32 cellular contexts compared by ENCODE assay signal in the genomic region with DNA sequence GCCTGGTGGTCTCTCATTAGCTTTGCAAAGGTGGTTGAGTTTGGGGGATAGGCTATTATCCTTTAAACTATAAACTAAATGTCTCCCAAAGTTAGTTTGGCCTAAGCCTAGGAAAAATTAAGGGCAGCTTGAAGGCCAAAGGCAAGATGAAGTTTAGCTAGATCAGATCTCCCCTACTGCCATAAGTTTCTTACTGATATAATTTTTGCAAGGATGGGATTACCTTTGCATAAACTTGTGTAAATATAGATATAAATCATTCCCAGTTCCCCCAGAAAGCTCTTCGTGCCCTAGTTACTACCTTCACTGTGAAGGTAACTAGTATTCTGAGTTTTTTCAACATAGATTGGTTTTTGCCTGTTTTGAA. TPM values are rescaled to one million over a fixed set of nuclear protein-coding genes. Genes with fewer than 3 reads are reported as not detected.
"Had no signal": no experiment of that assay in that cellular context is flagged by ENCODE, and none has a peak within 500 bp of the region (broad histone marks: within the 10 kb centered on the region; RNA-seq: fewer than 3 reads in every experiment).

No MANE protein-coding gene starts in this region.

- H3K27me3 ChIP-seq: stomach, suprapubic skin, testis, thyroid gland, tibial artery, tibial nerve, transverse colon, upper lobe of left lung, upper lobe of right lung, uterus, vagina had no signal

- H3K36me3 Mint-ChIP-seq: stimulated activated memory B cell treated with anti-CD40 and anti-IgM and Interleukin-4, amounts not matched to agents 10 μg/mL and 1 μg/mL and 100 μg/mL, for 72 hours; stimulated activated naive B cell treated with anti-CD40 and anti-IgM and Interleukin-4, amounts not matched to agents 10 μg/mL and 1 μg/mL and 100 μg/mL, for 72 hours; type B pancreatic cell had no signal

- FAIRE-seq: urothelium cell line had no signal

- H3K9me3 Mint-ChIP-seq: stimulated activated effector memory CD8-positive, alpha-beta T cell treated with anti-CD3 and anti-CD28 coated beads, Interleukin-12 subunit alpha, Interleukin-12 subunit beta, amount 100 ng/mL, for 72 hours; stimulated activated memory B cell treated with anti-CD40 and anti-IgM and Interleukin-4, amounts not matched to agents 10 μg/mL and 1 μg/mL and 100 μg/mL, for 72 hours; stimulated activated naive B cell treated with anti-CD40 and anti-IgM and Interleukin-4, amounts not matched to agents 10 μg/mL and 1 μg/mL and 100 μg/mL, for 72 hours; stimulated activated naive CD8-positive, alpha-beta T cell treated with anti-CD3 and anti-CD28 coated beads, Interleukin-15, amount 100 ng/mL, for 72 hours; stimulated activated naive CD8-positive, alpha-beta T cell treated with anti-CD3 and anti-CD28 coated beads, Interleukin-15, Interleukin-2, amounts not matched to agents 100 ng/mL and 50 ng/mL, for 24 hours; type B pancreatic cell had no signal

- DNase-seq: stimulated activated CD4-positive, alpha-beta T cell treated with anti-CD3 and anti-CD28 coated beads, Interleukin-2, amount 100 ng/mL, for 48 hours; stimulated activated CD4-positive, alpha-beta T cell treated with anti-CD3 and anti-CD28 coated beads, Interleukin-4, amount 100 ng/mL, for 1 hour; stimulated activated CD4-positive, alpha-beta T cell treated with anti-CD3 and anti-CD28 coated beads, Interleukin-4, amount 100 ng/mL, for 24 hours; stimulated activated CD4-positive, alpha-beta T cell treated with anti-CD3 and anti-CD28 coated beads, Interleukin-4, amount 100 ng/mL, for 4 hours; stimulated activated CD8-positive, alpha-beta memory T cell treated with anti-CD3 and anti-CD28 coated beads, Interleukin-4, amount 100 ng/mL, for 48 hours; stimulated activated naive B cell treated with anti-CD40 and anti-IgM and Interleukin-4, amounts not matched to agents 10 μg/mL and 1 μg/mL and 100 μg/mL, for 72 hours; stimulated activated naive CD4-positive, alpha-beta T cell; stimulated activated naive CD4-positive, alpha-beta T cell treated with Interleukin-2 at 50 U/mL for 16 hours; stimulated activated naive CD8-positive, alpha-beta T cell treated with anti-CD3 and anti-CD28 coated beads, Interleukin-15, amount 100 ng/mL, for 72 hours; stimulated activated naive CD8-positive, alpha-beta T cell treated with anti-CD3 and anti-CD28 coated beads, Interleukin-15, Interleukin-2, amounts not matched to agents 100 U/mL and 50 U/mL, for 24 hours; substantia nigra; testis; thyroid gland; tibial artery; transverse colon; upper lobe of left lung; upper lobe of right lung; uterus had no signal

- H3K27me3 Mint-ChIP-seq: stimulated activated memory B cell treated with anti-CD40 and anti-IgM and Interleukin-4, amounts not matched to agents 10 μg/mL and 1 μg/mL and 100 μg/mL, for 72 hours had no signal

- H3K4me1 ChIP-seq: uterus had no signal

- H3K4me3 ChIP-seq: stomach, suprapubic skin, testis, thoracic aorta, thyroid gland, tibial artery, tibial nerve, transverse colon, upper lobe of left lung, upper lobe of right lung, uterus, vagina had no signal

- H3K4me3 Mint-ChIP-seq: stimulated activated effector memory CD8-positive, alpha-beta T cell treated with anti-CD3 and anti-CD28 coated beads, Interleukin-12 subunit alpha, Interleukin-12 subunit beta, amount 100 ng/mL, for 72 hours; stimulated activated memory B cell treated with anti-CD40 and anti-IgM and Interleukin-4, amounts not matched to agents 10 μg/mL and 1 μg/mL and 100 μg/mL, for 72 hours; stimulated activated naive B cell treated with anti-CD40 and anti-IgM and Interleukin-4, amounts not matched to agents 10 μg/mL and 1 μg/mL and 100 μg/mL, for 72 hours; stimulated activated naive CD8-positive, alpha-beta T cell treated with anti-CD3 and anti-CD28 coated beads, Interleukin-15, amount 100 ng/mL, for 72 hours; stimulated activated naive CD8-positive, alpha-beta T cell treated with anti-CD3 and anti-CD28 coated beads, Interleukin-15, Interleukin-2, amounts not matched to agents 100 ng/mL and 50 ng/mL, for 24 hours had no signal

- ATAC-seq: stimulated activated effector memory CD8-positive, alpha-beta T cell treated with anti-CD3 and anti-CD28 coated beads, Interleukin-12 subunit alpha, Interleukin-12 subunit beta, amount 100 ng/mL, for 72 hours; stimulated activated memory B cell treated with anti-CD40 and anti-IgM and Interleukin-4, amounts not matched to agents 10 μg/mL and 1 μg/mL and 100 μg/mL, for 72 hours; stimulated activated naive B cell treated with anti-CD40 and anti-IgM and Interleukin-4, amounts not matched to agents 10 μg/mL and 1 μg/mL and 100 μg/mL, for 72 hours; stimulated activated naive CD8-positive, alpha-beta T cell treated with anti-CD3 and anti-CD28 coated beads, Interleukin-15, amount 100 ng/mL, for 72 hours; stimulated activated naive CD8-positive, alpha-beta T cell treated with anti-CD3 and anti-CD28 coated beads, Interleukin-15, Interleukin-2, amounts not matched to agents 100 U/mL and 50 U/mL, for 24 hours; upper lobe of right lung had no signal

- H3K9me3 ChIP-seq: stomach, suprapubic skin, testis, thoracic aorta, thyroid gland, tibial artery, tibial nerve, transverse colon, upper lobe of left lung, upper lobe of right lung, uterus, vagina had no signal

- H3K36me3 ChIP-seq: stomach, suprapubic skin, thoracic aorta, thyroid gland, tibial artery, tibial nerve, transverse colon, upper lobe of left lung, upper lobe of right lung, uterus, vagina had no signal

- H3K27ac ChIP-seq: suprapubic skin, testis, thoracic aorta, thyroid gland, tibial artery, tibial nerve, transverse colon, upper lobe of left lung, upper lobe of right lung, uterus, vagina had no signal

- H3K27ac Mint-ChIP-seq: stimulated activated effector memory CD8-positive, alpha-beta T cell treated with anti-CD3 and anti-CD28 coated beads, Interleukin-12 subunit alpha, Interleukin-12 subunit beta, amount 100 ng/mL, for 72 hours; stimulated activated memory B cell treated with anti-CD40 and anti-IgM and Interleukin-4, amounts not matched to agents 10 μg/mL and 1 μg/mL and 100 μg/mL, for 72 hours; stimulated activated naive B cell treated with anti-CD40 and anti-IgM and Interleukin-4, amounts not matched to agents 10 μg/mL and 1 μg/mL and 100 μg/mL, for 72 hours; stimulated activated naive CD8-positive, alpha-beta T cell treated with anti-CD3 and anti-CD28 coated beads, Interleukin-15, amount 100 ng/mL, for 72 hours; stimulated activated naive CD8-positive, alpha-beta T cell treated with anti-CD3 and anti-CD28 coated beads, Interleukin-15, Interleukin-2, amounts not matched to agents 100 ng/mL and 50 ng/mL, for 24 hours; type B pancreatic cell had no signal

RNA-seq across cellular contexts. Expression of a gene that starts 23.0 kb away (rescaled TPM):
- total RNA-seq: subcutaneous adipose tissue, thoracic aorta, tibial nerve, vagina had no signal

RNA-seq across cellular contexts. Expression of a gene that starts 40.6 kb away (rescaled TPM):
- total RNA-seq: subcutaneous adipose tissue, suprapubic skin, temporal lobe, thoracic aorta, thyroid gland, tibial nerve, transverse colon, upper lobe of left lung, ureter, urinary bladder, uterus, vagina had no signal
- polyA plus RNA-seq: urinary bladder had no signal

RNA-seq across cellular contexts. Expression of a gene that starts 55.4 kb away (rescaled TPM):
- total RNA-seq: subcutaneous adipose tissue, suprapubic skin, thoracic aorta, thyroid gland, tibial nerve, transverse colon, ureter, vagina had no signal
- polyA plus RNA-seq: stomach, urinary bladder had no signal
